ENCODE assay signal across 14 cellular contexts in the genomic region with DNA sequence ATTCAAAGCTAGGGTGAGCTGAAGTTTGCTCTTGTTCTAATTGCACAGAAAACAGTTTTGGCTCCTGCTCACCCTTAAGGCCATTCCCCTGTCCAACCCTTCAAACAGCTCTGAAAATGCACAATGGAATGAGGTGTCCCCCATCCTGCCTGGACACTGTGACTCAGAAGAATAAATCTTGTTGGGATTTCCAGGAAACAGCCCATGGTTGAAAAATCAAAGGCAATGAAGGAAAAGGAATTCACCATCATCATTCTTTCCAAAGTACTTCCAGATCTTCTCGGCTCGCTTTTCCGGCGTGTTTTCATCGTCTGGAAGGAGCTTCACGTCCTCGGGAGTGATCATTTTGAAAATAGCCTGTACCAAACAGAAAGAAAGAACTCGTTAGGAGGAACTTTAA. TPM values are rescaled to one million over a fixed set of nuclear protein-coding genes. Genes with fewer than 3 reads are reported as not detected.
DNase-seq lines count a peak whose midpoint lies in the region; ATAC-seq, FAIRE-seq and TF ChIP-seq lines count a peak whose summit lies in the region.
"Had no signal": no experiment of that assay in that cellular context is flagged by ENCODE, and none has a peak within 500 bp of the region (broad histone marks: within the 10 kb centered on the region; RNA-seq: fewer than 3 reads in every experiment).

No MANE protein-coding gene starts in this region.

- FAIRE-seq in bronchial epithelial cell (lab: Jason Lieb, UNC) (no peak), HepG2 (lab: Jason Lieb, UNC) (no peak)
- FAIRE-seq: endometrium, GM12878 had no signal

- H3K4me2 ChIP-seq in HepG2 (ENCODE audit: low read depth, low read length) = no peak overlapping the region

- peaks cover 8% of the 10 kb centered on the region for H3K27me3 Mint-ChIP-seq in activated CD8-positive, alpha-beta memory T cell treated with anti-CD3 and anti-CD28 coated beads, Interleukin-2, amount 10 ng/mL, durations not matched to agents 7 days and 5 days

- DNase-seq in HT1080 (ENCODE audit: low read depth) = peak; percentile 72
- peak; percentile 8 for DNase-seq in bronchial epithelial cell (ENCODE audit: low read depth)
- no peak for DNase-seq in activated CD8-positive, alpha-beta memory T cell treated with anti-CD3 and anti-CD28 coated beads, Interleukin-2, amount 10 ng/mL, durations not matched to agents 7 days and 5 days
- no peak for DNase-seq in stimulated activated CD8-positive, alpha-beta memory T cell treated with anti-CD3 and anti-CD28 coated beads, Interleukin-4, amount 100 ng/mL, for 48 hours
- DNase-seq in HepG2 (ENCODE audit: low spot score) = no peak
- DNase-seq in GDM1 (lab: John Stamatoyannopoulos, UW) = no peak
- DNase-seq: H7, NCI-H1417, NCI-H526, substantia nigra had no signal

- CTCF ChIA-PET in activated CD8-positive, alpha-beta memory T cell treated with anti-CD3 and anti-CD28 coated beads, Interleukin-2, amount 10 ng/mL, durations not matched to agents 7 days and 5 days (lab: Charles Lee) = interaction anchor here (1.1 to 1.5 kb wide), 2 partner anchors 11 to 24 kb away, joined by 3 read pairs; no protein-coding TSS in a partner anchor
- CTCF ChIA-PET in HepG2 (lab: Yijun Ruan, JAX; ENCODE audit: low intra/inter-chr PET ratio, low total read pairs) = no interaction called here

- H3K9me3 ChIP-seq in muscle layer of duodenum (ENCODE audit: control insufficient read depth in 1 of 2, low read length in 2 of 2) (no peaks in the 10 kb centered on the region), HepG2 (ENCODE audit: low read length) (no peaks in the 10 kb centered on the region)
- H3K9me3 ChIP-seq: body of pancreas had no signal

- H3K27ac Mint-ChIP-seq in activated CD8-positive, alpha-beta memory T cell treated with anti-CD3 and anti-CD28 coated beads, Interleukin-2, amount 10 ng/mL, durations not matched to agents 7 days and 5 days = no peak overlapping the region

- no peak overlapping the region for H3K4me3 Mint-ChIP-seq in activated CD8-positive, alpha-beta memory T cell treated with anti-CD3 and anti-CD28 coated beads, Interleukin-2, amount 10 ng/mL, durations not matched to agents 7 days and 5 days

- no peaks in the 10 kb centered on the region for H3K4me1 Mint-ChIP-seq in activated CD8-positive, alpha-beta memory T cell treated with anti-CD3 and anti-CD28 coated beads, Interleukin-2, amount 10 ng/mL, durations not matched to agents 7 days and 5 days

- intact Hi-C loops in HepG2 (cut with micrococcal nuclease; ENCODE audit: unreplicated experiment) = no loop called here

- H3K27ac ChIP-seq in muscle layer of duodenum (ENCODE audit: low read length) = peak overlapping the region; percentile 1
- H3K27ac ChIP-seq in HepG2 (ENCODE audit: extremely low read length, insufficient read depth, low read length) = no peak overlapping the region

- no peak for ATAC-seq in activated CD8-positive, alpha-beta memory T cell treated with anti-CD3 and anti-CD28 coated beads, Interleukin-2, amount 10 ng/mL, durations not matched to agents 7 days and 5 days
- ATAC-seq in HepG2 = no peak
- ATAC-seq: GM12878 had no signal

- H3K4me3 ChIP-seq in bronchial epithelial cell (ENCODE audit: low read depth, low read length) (no peak overlapping the region), muscle layer of duodenum (ENCODE audit: low read depth in 1 of 2, low read length in 2 of 2) (no peak overlapping the region), HepG2 (replicated peaks in 1 of 3; ENCODE audit: insufficient read depth in 1 of 3, low read depth in 2 of 3, low read length in 3 of 3) (no peak overlapping the region)
- H3K4me3 ChIP-seq: body of pancreas, GM12878 had no signal

- H4K20me1 ChIP-seq in HepG2 (ENCODE audit: insufficient read depth, low read length) = no peaks in the 10 kb centered on the region

- H3K9ac ChIP-seq in HepG2 (ENCODE audit: insufficient read depth, low read depth, low read length) = no peak overlapping the region

- no peak for TF ChIP-seq POLR2A in HepG2 (IDR thresholded peaks at IDR 0.05; ENCODE audit: insufficient read depth in 1 of 2, low read depth in 2 of 2, low read length in 2 of 2)

- H3K36me3 Mint-ChIP-seq in activated CD8-positive, alpha-beta memory T cell treated with anti-CD3 and anti-CD28 coated beads, Interleukin-2, amount 10 ng/mL, durations not matched to agents 7 days and 5 days = no peaks in the 10 kb centered on the region

- H3K36me3 ChIP-seq in bronchial epithelial cell (ENCODE audit: control insufficient read depth, insufficient read depth, low read length) (no peaks in the 10 kb centered on the region), muscle layer of duodenum (ENCODE audit: control insufficient read depth in 1 of 2, insufficient read depth in 2 of 2, low read length in 2 of 2) (no peaks in the 10 kb centered on the region), HepG2 (replicated peaks in 1 of 2; ENCODE audit: control insufficient read depth in 1 of 2, insufficient read depth in 2 of 2, low read length in 2 of 2) (no peaks in the 10 kb centered on the region)

- POLR2A ChIA-PET in HepG2 (lab: Yijun Ruan, JAX) = no interaction called here

- no peak overlapping the region for H2AFZ ChIP-seq in HepG2 (ENCODE audit: low read length)

- TF ChIP-seq EP300 in HepG2 (IDR thresholded peaks at IDR 0.05; ENCODE audit: low read depth in 2 of 2, low read length in 2 of 2) (no peak), HepG2 (CRISPR knock-in tag; IDR thresholded peaks at IDR 0.05; ENCODE audit: borderline replicate concordance) (no peak)

- in situ Hi-C loops in HepG2 (cut with HindIII; ENCODE audit: extremely low pct_ligation_motif_present, low pct_unique_long_range_greater_than_20kb) = no loop called here

- no peaks in the 10 kb centered on the region for H3K27me3 ChIP-seq in bronchial epithelial cell (ENCODE audit: control insufficient read depth, insufficient read depth, low read length)
- H3K27me3 ChIP-seq in muscle layer of duodenum (ENCODE audit: low read depth, low read length) = no peaks in the 10 kb centered on the region
- H3K27me3 ChIP-seq in HepG2 (ENCODE audit: control insufficient read depth in 1 of 2, insufficient read depth in 2 of 2, low read length in 2 of 2) = peaks cover 0 to 16% of the 10 kb centered on the region in 2 experiments; a peak in 3 of 5 replicates
- H3K27me3 ChIP-seq: body of pancreas had no signal

- no peaks in the 10 kb centered on the region for H3K9me3 Mint-ChIP-seq in activated CD8-positive, alpha-beta memory T cell treated with anti-CD3 and anti-CD28 coated beads, Interleukin-2, amount 10 ng/mL, durations not matched to agents 7 days and 5 days (ENCODE audit: low read depth)

- no peak for TF ChIP-seq CTCF in bronchial epithelial cell (IDR thresholded peaks at IDR 0.05; ENCODE audit: insufficient read depth, low read length, severe bottlenecking)
- no peak for TF ChIP-seq CTCF in HepG2 (CRISPR knock-in tag; IDR thresholded peaks at IDR 0.05)

- TF ChIP-seq RAD21 in HepG2 (CRISPR knock-in tag; IDR thresholded peaks at IDR 0.05) = no peak

- 17% methylated on average over 8 of the region's 8 CpGs for WGBS in HepG2 (ENCODE audit: low lambda C conversion rate)

- H3K79me2 ChIP-seq in HepG2 (ENCODE audit: insufficient read depth, low read length) = no peaks in the 10 kb centered on the region

- no TSS peak for BruUV-seq in HepG2 (replicated peaks; lab: Mats Ljungman, UMichigan)

- peaks cover 4 to 15% of the 10 kb centered on the region in 2 donors for H3K4me1 ChIP-seq in muscle layer of duodenum (ENCODE audit: control insufficient read depth in 1 of 2, insufficient read depth in 2 of 2, low read length in 2 of 2)
- no peaks in the 10 kb centered on the region for H3K4me1 ChIP-seq in HepG2 (ENCODE audit: insufficient read depth, low read length)
- H3K4me1 ChIP-seq: body of pancreas had no signal

TF ChIP-seq in HepG2, 621 proteins besides CTCF, POLR2A, EP300 and RAD21:
- TF ChIP-seq THYN1 (CRISPR knock-in tag; IDR thresholded peaks at IDR 0.05; ENCODE audit: borderline replicate concordance, low read depth) (no peak), ISX (CRISPR knock-in tag; conservative IDR thresholded peaks at IDR 0.05) (no peak), KDM6A (CRISPR knock-in tag; IDR thresholded peaks at IDR 0.05; ENCODE audit: low read depth) (no peak), MAF1 (CRISPR knock-in tag; IDR thresholded peaks at IDR 0.05; ENCODE audit: borderline replicate concordance) (no peak)

RNA-seq across cellular contexts. Expression of a gene that starts 4.3 kb away (rescaled TPM):
- not detected in 2 replicates for total RNA-seq in HT1080 (2014; rRNA removed; shearing (Covaris generic))
- not detected in 2 replicates for polyA plus RNA-seq in HT1080 (2015; cell fraction: cytosol; rRNA removed)
- not detected in 2 replicates for polyA plus RNA-seq in HT1080 (2015; cell fraction: nucleus; rRNA removed)
- total RNA-seq in bronchial epithelial cell (not detected in 2 replicates), HepG2 (2016; rRNA removed; fragmentation: Illumina TruSeq; extraction: Trizol) (not detected in 2 replicates)
- not detected for total RNA-seq in activated CD8-positive, alpha-beta memory T cell treated with anti-CD3 and anti-CD28 coated beads, Interleukin-2, amount 10 ng/mL, durations not matched to agents 7 days and 5 days
- total RNA-seq in HepG2 (2016; cell fraction: cytosol; rRNA removed; fragmentation: Illumina TruSeq; extraction: Trizol; ENCODE audit: low read depth) = not detected in 2 replicates
- not detected in 2 replicates for total RNA-seq in HepG2 (2016; cell fraction: insoluble cytoplasmic fraction; rRNA removed; fragmentation: Illumina TruSeq; extraction: Trizol)
- not detected in 2 replicates for total RNA-seq in HepG2 (2016; cell fraction: membrane; rRNA removed; fragmentation: Illumina TruSeq; extraction: Trizol)
- total RNA-seq in HepG2 (2016; cell fraction: nucleus; rRNA removed; fragmentation: Illumina TruSeq; extraction: Trizol) = not detected in 2 replicates
- polyA plus RNA-seq in HepG2 (2011; rRNA removed) = not detected in 2 replicates
- polyA plus RNA-seq in HepG2 (2011; cell fraction: cytosol; rRNA removed) = not detected in 2 replicates
- not detected in 2 replicates for polyA plus RNA-seq in HepG2 (2011; cell fraction: nucleus; rRNA removed)
- not detected in 2 replicates for polyA plus RNA-seq in HepG2 (2012)
- not detected in 2 replicates for polyA plus RNA-seq in HepG2 (2016; cell fraction: cytosol; fragmentation: Illumina TruSeq; extraction: Trizol; ENCODE audit: low read depth)
- polyA plus RNA-seq in HepG2 (2016; cell fraction: insoluble cytoplasmic fraction; fragmentation: Illumina TruSeq; extraction: Trizol; ENCODE audit: low read depth) = not detected in 2 replicates
- not detected in 2 replicates for polyA plus RNA-seq in HepG2 (2016; cell fraction: membrane; fragmentation: Illumina TruSeq; extraction: Trizol; ENCODE audit: low read depth)
- polyA plus RNA-seq in HepG2 (2016; cell fraction: nucleus; fragmentation: Illumina TruSeq; extraction: Trizol; ENCODE audit: insufficient read depth, low read depth) = not detected in 2 replicates
- polyA minus RNA-seq in HepG2 (2011; rRNA and poly(A)+ RNA removed; ENCODE audit: low replicate concordance) = 0.12 TPM in 1 of 2 replicates, not detected in the other
- not detected in 2 replicates for polyA minus RNA-seq in HepG2 (2011; cell fraction: cytosol; rRNA and poly(A)+ RNA removed)
- polyA minus RNA-seq in HepG2 (2011; cell fraction: nucleus; rRNA and poly(A)+ RNA removed) = not detected in 2 replicates
- total RNA-seq: body of pancreas, H7 had no signal

Comparison
In these comparisons a context has a peak if more than half of its experiments do, and no peak if none do; other contexts are left out.
1. DNase-seq: peak in HT1080 (single experiment) and bronchial epithelial cell (single experiment); none in activated CD8-positive, alpha-beta memory T cell treated with anti-CD3 and anti-CD28 coated beads, Interleukin-2, amount 10 ng/mL, durations not matched to agents 7 days and 5 days (single experiment), stimulated activated CD8-positive, alpha-beta memory T cell treated with anti-CD3 and anti-CD28 coated beads, Interleukin-4, amount 100 ng/mL, for 48 hours (single experiment), HepG2 (single experiment) and GDM1 (single experiment).